1 cellular context compared by ENCODE assay signal in genomic region chr20:39049684-39050554, GRCh38.
TF ChIP-seq lines count a peak whose summit lies in the region.

No MANE protein-coding gene starts in this region.

TF ChIP-seq in HEK293, 187 proteins besides CTCF, POLR2A, EP300 and RAD21 (continued from another document and continues in another):
- TF ChIP-seq ZNF112 (tag by site-specific recombination; IDR thresholded peaks at IDR 0.05): no peak
- TF ChIP-seq IKZF3 (tag by site-specific recombination; IDR thresholded peaks at IDR 0.05): peak; percentile 58; the same call in 1 of the 2 replicates
- no peak for TF ChIP-seq ZNF596 (tag by site-specific recombination; IDR thresholded peaks at IDR 0.05)
- TF ChIP-seq, protein P1, sequence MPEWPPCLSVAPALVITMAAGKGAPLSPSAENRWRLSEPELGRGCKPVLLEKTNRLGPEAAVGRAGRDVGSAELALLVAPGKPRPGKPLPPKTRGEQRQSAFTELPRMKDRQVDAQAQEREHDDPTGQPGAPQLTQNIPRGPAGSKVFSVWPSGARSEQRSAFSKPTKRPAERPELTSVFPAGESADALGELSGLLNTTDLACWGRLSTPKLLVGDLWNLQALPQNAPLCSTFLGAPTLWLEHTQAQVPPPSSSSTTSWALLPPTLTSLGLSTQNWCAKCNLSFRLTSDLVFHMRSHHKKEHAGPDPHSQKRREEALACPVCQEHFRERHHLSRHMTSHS (tag by site-specific recombination; IDR thresholded peaks at IDR 0.05): no peak
- no peak for TF ChIP-seq ZNF132 (tag by site-specific recombination; IDR thresholded peaks at IDR 0.05; ENCODE audit: borderline replicate concordance)
- no peak for TF ChIP-seq ZBTB49 (tag by site-specific recombination; IDR thresholded peaks at IDR 0.05; ENCODE audit: low read depth)
- TF ChIP-seq ZBTB17 (tag by site-specific recombination; IDR thresholded peaks at IDR 0.05): peak; percentile 97
- peak; percentile 50; the same call in 1 of the 2 replicates for TF ChIP-seq ZSCAN30 (tag by site-specific recombination; IDR thresholded peaks at IDR 0.05)
- TF ChIP-seq ZNF341 (tag by site-specific recombination; IDR thresholded peaks at IDR 0.05; ENCODE audit: low read depth): peak; percentile 33; the same call in 1 of the 2 replicates
- TF ChIP-seq ZNF37A (tag by site-specific recombination; IDR thresholded peaks at IDR 0.05): no peak
- no peak for TF ChIP-seq ZSCAN16 (tag by site-specific recombination; IDR thresholded peaks at IDR 0.05)
- no peak for TF ChIP-seq ZNF19 (tag by site-specific recombination; IDR thresholded peaks at IDR 0.05; ENCODE audit: low read depth)
- TF ChIP-seq TRIM28 (IDR thresholded peaks at IDR 0.05; ENCODE audit: borderline replicate concordance, low read length): no peak
- no peak; the same call in none of the 2 replicates for TF ChIP-seq KLF16 (tag by site-specific recombination; IDR thresholded peaks at IDR 0.05)
- no peak for TF ChIP-seq ZNF155 (tag by site-specific recombination; IDR thresholded peaks at IDR 0.05)
- no peak for TF ChIP-seq ZNF121 (tag by site-specific recombination; IDR thresholded peaks at IDR 0.05)
- TF ChIP-seq, protein P2, sequence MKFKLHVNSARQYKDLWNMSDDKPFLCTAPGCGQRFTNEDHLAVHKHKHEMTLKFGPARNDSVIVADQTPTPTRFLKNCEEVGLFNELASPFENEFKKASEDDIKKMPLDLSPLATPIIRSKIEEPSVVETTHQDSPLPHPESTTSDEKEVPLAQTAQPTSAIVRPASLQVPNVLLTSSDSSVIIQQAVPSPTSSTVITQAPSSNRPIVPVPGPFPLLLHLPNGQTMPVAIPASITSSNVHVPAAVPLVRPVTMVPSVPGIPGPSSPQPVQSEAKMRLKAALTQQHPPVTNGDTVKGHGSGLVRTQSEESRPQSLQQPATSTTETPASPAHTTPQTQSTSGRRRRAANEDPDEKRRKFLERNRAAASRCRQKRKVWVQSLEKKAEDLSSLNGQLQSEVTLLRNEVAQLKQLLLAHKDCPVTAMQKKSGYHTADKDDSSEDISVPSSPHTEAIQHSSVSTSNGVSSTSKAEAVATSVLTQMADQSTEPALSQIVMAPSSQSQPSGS (tag by site-specific recombination; IDR thresholded peaks at IDR 0.05; ENCODE audit: low read depth): no peak
- TF ChIP-seq ZNF529 (tag by site-specific recombination; IDR thresholded peaks at IDR 0.05; ENCODE audit: insufficient replicate concordance): no peak
- no peak for TF ChIP-seq ZNF791 (tag by site-specific recombination; IDR thresholded peaks at IDR 0.05)
- TF ChIP-seq KLF8 (tag by site-specific recombination; IDR thresholded peaks at IDR 0.05): peak; percentile 44; the same call in 1 of the 2 replicates
- no peak for TF ChIP-seq ZNF146 (tag by site-specific recombination; IDR thresholded peaks at IDR 0.05)
- TF ChIP-seq MYNN (tag by site-specific recombination; IDR thresholded peaks at IDR 0.05; ENCODE audit: borderline replicate concordance): no peak
- TF ChIP-seq ZNF169 (tag by site-specific recombination; IDR thresholded peaks at IDR 0.05): no peak
- TF ChIP-seq SCRT1 (tag by site-specific recombination; IDR thresholded peaks at IDR 0.05; ENCODE audit: borderline replicate concordance): no peak
- no peak for TF ChIP-seq ZNF670 (tag by site-specific recombination; IDR thresholded peaks at IDR 0.05; ENCODE audit: low read depth)
- TF ChIP-seq YY1 (tag by site-specific recombination; IDR thresholded peaks at IDR 0.05): 0 out of 2 replicates have a peak, but pooled peaks have one; percentile 21
- TF ChIP-seq ZBTB26 (tag by site-specific recombination; optimal IDR thresholded peaks at IDR 0.05): peak; percentile 90
- TF ChIP-seq ZNF585B (tag by site-specific recombination; IDR thresholded peaks at IDR 0.05): no peak
- no peak for TF ChIP-seq ZNF768 (tag by site-specific recombination; IDR thresholded peaks at IDR 0.05)
- no peak for TF ChIP-seq INSM2 (tag by site-specific recombination; IDR thresholded peaks at IDR 0.05)
- TF ChIP-seq ZNF785 (tag by site-specific recombination; IDR thresholded peaks at IDR 0.05): no peak
- TF ChIP-seq ZNF433 (tag by site-specific recombination; IDR thresholded peaks at IDR 0.05; ENCODE audit: low read depth): no peak
- TF ChIP-seq, protein P3, sequence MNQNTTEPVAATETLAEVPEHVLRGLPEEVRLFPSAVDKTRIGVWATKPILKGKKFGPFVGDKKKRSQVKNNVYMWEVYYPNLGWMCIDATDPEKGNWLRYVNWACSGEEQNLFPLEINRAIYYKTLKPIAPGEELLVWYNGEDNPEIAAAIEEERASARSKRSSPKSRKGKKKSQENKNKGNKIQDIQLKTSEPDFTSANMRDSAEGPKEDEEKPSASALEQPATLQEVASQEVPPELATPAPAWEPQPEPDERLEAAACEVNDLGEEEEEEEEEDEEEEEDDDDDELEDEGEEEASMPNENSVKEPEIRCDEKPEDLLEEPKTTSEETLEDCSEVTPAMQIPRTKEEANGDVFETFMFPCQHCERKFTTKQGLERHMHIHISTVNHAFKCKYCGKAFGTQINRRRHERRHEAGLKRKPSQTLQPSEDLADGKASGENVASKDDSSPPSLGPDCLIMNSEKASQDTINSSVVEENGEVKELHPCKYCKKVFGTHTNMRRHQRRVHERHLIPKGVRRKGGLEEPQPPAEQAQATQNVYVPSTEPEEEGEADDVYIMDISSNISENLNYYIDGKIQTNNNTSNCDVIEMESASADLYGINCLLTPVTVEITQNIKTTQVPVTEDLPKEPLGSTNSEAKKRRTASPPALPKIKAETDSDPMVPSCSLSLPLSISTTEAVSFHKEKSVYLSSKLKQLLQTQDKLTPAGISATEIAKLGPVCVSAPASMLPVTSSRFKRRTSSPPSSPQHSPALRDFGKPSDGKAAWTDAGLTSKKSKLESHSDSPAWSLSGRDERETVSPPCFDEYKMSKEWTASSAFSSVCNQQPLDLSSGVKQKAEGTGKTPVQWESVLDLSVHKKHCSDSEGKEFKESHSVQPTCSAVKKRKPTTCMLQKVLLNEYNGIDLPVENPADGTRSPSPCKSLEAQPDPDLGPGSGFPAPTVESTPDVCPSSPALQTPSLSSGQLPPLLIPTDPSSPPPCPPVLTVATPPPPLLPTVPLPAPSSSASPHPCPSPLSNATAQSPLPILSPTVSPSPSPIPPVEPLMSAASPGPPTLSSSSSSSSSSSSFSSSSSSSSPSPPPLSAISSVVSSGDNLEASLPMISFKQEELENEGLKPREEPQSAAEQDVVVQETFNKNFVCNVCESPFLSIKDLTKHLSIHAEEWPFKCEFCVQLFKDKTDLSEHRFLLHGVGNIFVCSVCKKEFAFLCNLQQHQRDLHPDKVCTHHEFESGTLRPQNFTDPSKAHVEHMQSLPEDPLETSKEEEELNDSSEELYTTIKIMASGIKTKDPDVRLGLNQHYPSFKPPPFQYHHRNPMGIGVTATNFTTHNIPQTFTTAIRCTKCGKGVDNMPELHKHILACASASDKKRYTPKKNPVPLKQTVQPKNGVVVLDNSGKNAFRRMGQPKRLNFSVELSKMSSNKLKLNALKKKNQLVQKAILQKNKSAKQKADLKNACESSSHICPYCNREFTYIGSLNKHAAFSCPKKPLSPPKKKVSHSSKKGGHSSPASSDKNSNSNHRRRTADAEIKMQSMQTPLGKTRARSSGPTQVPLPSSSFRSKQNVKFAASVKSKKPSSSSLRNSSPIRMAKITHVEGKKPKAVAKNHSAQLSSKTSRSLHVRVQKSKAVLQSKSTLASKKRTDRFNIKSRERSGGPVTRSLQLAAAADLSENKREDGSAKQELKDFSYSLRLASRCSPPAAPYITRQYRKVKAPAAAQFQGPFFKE (tag by site-specific recombination; IDR thresholded peaks at IDR 0.05; ENCODE audit: borderline replicate concordance): no peak
- TF ChIP-seq ZNF423 (tag by site-specific recombination; IDR thresholded peaks at IDR 0.05): no peak
- TF ChIP-seq ZFP69B (tag by site-specific recombination; IDR thresholded peaks at IDR 0.05): no peak
- no peak for TF ChIP-seq ZNF138 (tag by site-specific recombination; IDR thresholded peaks at IDR 0.05; ENCODE audit: borderline replicate concordance)
- TF ChIP-seq ZNF354C (tag by site-specific recombination; IDR thresholded peaks at IDR 0.05; ENCODE audit: borderline replicate concordance, low read depth): no peak
- no peak for TF ChIP-seq ZNF366 (tag by site-specific recombination; conservative IDR thresholded peaks at IDR 0.05)
- TF ChIP-seq, protein P4, sequence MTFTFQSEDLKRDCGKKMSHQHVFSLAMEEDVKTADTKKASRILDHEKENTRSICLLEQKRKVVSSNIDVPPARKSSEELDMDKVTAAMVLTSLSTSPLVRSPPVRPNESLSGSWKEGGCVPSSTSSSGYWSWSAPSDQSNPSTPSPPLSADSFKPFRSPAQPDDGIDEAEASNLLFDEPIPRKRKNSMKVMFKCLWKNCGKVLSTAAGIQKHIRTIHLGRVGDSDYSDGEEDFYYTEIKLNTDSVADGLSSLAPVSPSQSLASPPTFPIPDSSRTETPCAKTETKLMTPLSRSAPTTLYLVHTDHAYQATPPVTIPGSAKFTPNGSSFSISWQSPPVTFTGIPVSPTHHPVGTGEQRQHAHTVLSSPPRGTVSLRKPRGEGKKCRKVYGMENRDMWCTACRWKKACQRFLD (tag by site-specific recombination; IDR thresholded peaks at IDR 0.05): no peak
- TF ChIP-seq, protein P5, sequence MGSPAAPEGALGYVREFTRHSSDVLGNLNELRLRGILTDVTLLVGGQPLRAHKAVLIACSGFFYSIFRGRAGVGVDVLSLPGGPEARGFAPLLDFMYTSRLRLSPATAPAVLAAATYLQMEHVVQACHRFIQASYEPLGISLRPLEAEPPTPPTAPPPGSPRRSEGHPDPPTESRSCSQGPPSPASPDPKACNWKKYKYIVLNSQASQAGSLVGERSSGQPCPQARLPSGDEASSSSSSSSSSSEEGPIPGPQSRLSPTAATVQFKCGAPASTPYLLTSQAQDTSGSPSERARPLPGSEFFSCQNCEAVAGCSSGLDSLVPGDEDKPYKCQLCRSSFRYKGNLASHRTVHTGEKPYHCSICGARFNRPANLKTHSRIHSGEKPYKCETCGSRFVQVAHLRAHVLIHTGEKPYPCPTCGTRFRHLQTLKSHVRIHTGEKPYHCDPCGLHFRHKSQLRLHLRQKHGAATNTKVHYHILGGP (tag by site-specific recombination; IDR thresholded peaks at IDR 0.05): no peak
- TF ChIP-seq RBAK (tag by site-specific recombination; IDR thresholded peaks at IDR 0.05): no peak
- no peak for TF ChIP-seq ZFP3 (tag by site-specific recombination; IDR thresholded peaks at IDR 0.05; ENCODE audit: low read depth)
- TF ChIP-seq EGR2 (tag by site-specific recombination; IDR thresholded peaks at IDR 0.05; ENCODE audit: low read depth): 0 out of 2 replicates have a peak, but pooled peaks have one; percentile 8
- TF ChIP-seq ZBTB7A (tag by site-specific recombination; IDR thresholded peaks at IDR 0.05; ENCODE audit: low read depth): no peak
- no peak for TF ChIP-seq ZNF837 (tag by site-specific recombination; IDR thresholded peaks at IDR 0.05)
- TF ChIP-seq PRDM6 (tag by site-specific recombination; IDR thresholded peaks at IDR 0.05): no peak
- TF ChIP-seq ZNF404 (tag by site-specific recombination; IDR thresholded peaks at IDR 0.05): no peak
- no peak for TF ChIP-seq HOXA7 (CRISPR knock-in tag; IDR thresholded peaks at IDR 0.05; ENCODE audit: borderline replicate concordance)
- no peak for TF ChIP-seq ZNF843 (tag by site-specific recombination; IDR thresholded peaks at IDR 0.05)
- TF ChIP-seq KLF9 (tag by site-specific recombination; IDR thresholded peaks at IDR 0.05; ENCODE audit: low read depth): peak; percentile 36; the same call in 1 of the 2 replicates
